ENCODE assay signal across 1 cellular context in the genomic region with DNA sequence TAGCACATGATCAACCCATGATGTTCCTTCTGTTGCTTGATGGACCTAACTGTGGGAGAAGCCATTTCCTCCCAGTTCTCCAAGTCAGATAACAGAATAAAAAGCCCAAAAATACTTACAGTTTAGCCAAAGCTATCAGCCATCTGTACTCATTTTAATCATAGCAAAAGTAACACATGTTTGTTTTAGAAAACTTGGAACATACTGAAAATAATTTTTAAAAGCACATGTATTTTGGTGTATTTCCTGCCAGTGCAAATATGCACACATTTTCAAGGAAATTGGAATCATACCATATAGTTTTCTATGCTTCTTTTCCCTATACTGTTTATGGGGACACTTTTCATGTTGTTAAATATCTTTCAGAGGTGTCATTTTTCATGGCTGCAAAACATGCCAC.
TF ChIP-seq lines count a peak whose summit lies in the region.

No MANE protein-coding gene starts in this region.

TF ChIP-seq in HepG2, 621 proteins besides CTCF, POLR2A, EP300 and RAD21:
- peak; percentile 96 for TF ChIP-seq MNT (IDR thresholded peaks at IDR 0.05)
- TF ChIP-seq, protein P1, sequence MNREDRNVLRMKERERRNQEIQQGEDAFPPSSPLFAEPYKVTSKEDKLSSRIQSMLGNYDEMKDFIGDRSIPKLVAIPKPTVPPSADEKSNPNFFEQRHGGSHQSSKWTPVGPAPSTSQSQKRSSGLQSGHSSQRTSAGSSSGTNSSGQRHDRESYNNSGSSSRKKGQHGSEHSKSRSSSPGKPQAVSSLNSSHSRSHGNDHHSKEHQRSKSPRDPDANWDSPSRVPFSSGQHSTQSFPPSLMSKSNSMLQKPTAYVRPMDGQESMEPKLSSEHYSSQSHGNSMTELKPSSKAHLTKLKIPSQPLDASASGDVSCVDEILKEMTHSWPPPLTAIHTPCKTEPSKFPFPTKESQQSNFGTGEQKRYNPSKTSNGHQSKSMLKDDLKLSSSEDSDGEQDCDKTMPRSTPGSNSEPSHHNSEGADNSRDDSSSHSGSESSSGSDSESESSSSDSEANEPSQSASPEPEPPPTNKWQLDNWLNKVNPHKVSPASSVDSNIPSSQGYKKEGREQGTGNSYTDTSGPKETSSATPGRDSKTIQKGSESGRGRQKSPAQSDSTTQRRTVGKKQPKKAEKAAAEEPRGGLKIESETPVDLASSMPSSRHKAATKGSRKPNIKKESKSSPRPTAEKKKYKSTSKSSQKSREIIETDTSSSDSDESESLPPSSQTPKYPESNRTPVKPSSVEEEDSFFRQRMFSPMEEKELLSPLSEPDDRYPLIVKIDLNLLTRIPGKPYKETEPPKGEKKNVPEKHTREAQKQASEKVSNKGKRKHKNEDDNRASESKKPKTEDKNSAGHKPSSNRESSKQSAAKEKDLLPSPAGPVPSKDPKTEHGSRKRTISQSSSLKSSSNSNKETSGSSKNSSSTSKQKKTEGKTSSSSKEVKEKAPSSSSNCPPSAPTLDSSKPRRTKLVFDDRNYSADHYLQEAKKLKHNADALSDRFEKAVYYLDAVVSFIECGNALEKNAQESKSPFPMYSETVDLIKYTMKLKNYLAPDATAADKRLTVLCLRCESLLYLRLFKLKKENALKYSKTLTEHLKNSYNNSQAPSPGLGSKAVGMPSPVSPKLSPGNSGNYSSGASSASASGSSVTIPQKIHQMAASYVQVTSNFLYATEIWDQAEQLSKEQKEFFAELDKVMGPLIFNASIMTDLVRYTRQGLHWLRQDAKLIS (CRISPR knock-in tag; IDR thresholded peaks at IDR 0.05) = no peak
- TF ChIP-seq CREB1 (IDR thresholded peaks at IDR 0.05) = no peak
- no peak for TF ChIP-seq CREB1 (CRISPR knock-in tag; IDR thresholded peaks at IDR 0.05)
